Comparison of ENCODE assay signal across 40 cellular contexts in the genomic region with DNA sequence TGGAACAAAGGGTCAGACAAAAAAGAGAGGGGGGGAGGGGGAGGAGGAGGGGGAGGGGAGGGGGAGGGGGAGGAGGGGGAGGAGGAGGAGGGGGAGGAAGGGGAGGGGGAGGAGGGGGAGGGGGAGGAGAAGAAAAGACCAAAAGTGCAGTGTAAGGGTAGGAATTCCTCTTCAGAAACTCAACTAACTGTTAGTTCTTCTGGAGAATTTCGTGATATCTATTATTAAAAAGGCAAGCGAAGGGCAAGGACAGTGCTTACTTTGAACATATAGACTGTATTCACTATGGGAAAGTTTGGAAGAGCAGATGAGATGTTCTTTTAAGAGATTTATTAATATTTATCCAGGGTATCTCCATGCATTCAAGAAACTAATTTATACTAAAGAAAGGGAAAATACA.
"Had no signal": no experiment of that assay in that cellular context is flagged by ENCODE, and none has a peak within 500 bp of the region (broad histone marks: within the 10 kb centered on the region; RNA-seq: fewer than 3 reads in every experiment).

No MANE protein-coding gene starts in this region.

- H3K27me3 Mint-ChIP-seq: activated naive CD4-positive, alpha-beta T cell treated with anti-CD3 and anti-CD28 coated beads, Interleukin-2, amount 10 ng/mL, durations not matched to agents 7 days and 5 days; activated naive CD4-positive, alpha-beta T cell treated with anti-CD3 and anti-CD28 coated beads, Interleukin-2, amount 50 U/mL, for 24 hours; activated naive CD8-positive, alpha-beta T cell; activated naive CD8-positive, alpha-beta T cell treated with anti-CD3 and anti-CD28 coated beads for 36 hours; activated naive CD8-positive, alpha-beta T cell treated with anti-CD3 and anti-CD28 coated beads, Interleukin-2, amount 10 ng/mL, durations not matched to agents 7 days and 5 days; activated naive CD8-positive, alpha-beta T cell treated with anti-CD3 and anti-CD28 coated beads, Interleukin-2, amount 50 U/mL, for 24 hours; activated T-cell treated with anti-CD3 and anti-CD28 coated beads, Interleukin-2, amount 50 U/mL, for 24 hours; activated T-helper 17 cell treated with anti-CD3 and anti-CD28 coated beads, Interleukin-2, amount 50 U/mL, for 72 hours; brain; central memory CD8-positive, alpha-beta T cell had no signal

- H3K4me3 ChIP-seq: adrenal gland, ascending aorta, body of pancreas, breast epithelium, cardiac muscle cell had no signal

- DNase-seq: activated effector memory CD4-positive, alpha-beta T cell treated with anti-CD3 and anti-CD28 coated beads, Interleukin-2, amount 50 U/mL, for 16 hours; activated effector memory CD4-positive, alpha-beta T cell treated with Interleukin-2 at 50 U/mL for 16 hours; activated gamma-delta T cell; activated gamma-delta T cell treated with Interleukin-2 at 50 U/mL for 16 hours; activated naive CD4-positive, alpha-beta T cell; activated naive CD4-positive, alpha-beta T cell treated with anti-CD3 and anti-CD28 coated beads for 36 hours; activated naive CD4-positive, alpha-beta T cell treated with anti-CD3 and anti-CD28 coated beads, Interleukin-2, amount 10 ng/mL, durations not matched to agents 7 days and 5 days; activated naive CD4-positive, alpha-beta T cell treated with anti-CD3 and anti-CD28 coated beads, Interleukin-2, amount 50 U/mL, for 16 hours; activated naive CD4-positive, alpha-beta T cell treated with Interleukin-2 at 50 U/mL for 16 hours; activated naive CD8-positive, alpha-beta T cell treated with anti-CD3 and anti-CD28 coated beads for 36 hours; activated naive CD8-positive, alpha-beta T cell treated with anti-CD3 and anti-CD28 coated beads, Interleukin-2, amount 10 ng/mL, durations not matched to agents 7 days and 5 days; activated naive CD8-positive, alpha-beta T cell treated with anti-CD3 and anti-CD28 coated beads, Interleukin-2, amount 50 U/mL, for 24 hours; activated T-cell treated with anti-CD3 and anti-CD28 coated beads, Interleukin-2, amount 50 U/mL, for 24 hours; activated T-cell treated with anti-CD3 and anti-CD28 coated beads, Interleukin-2, amount 50 U/mL, for 4 hours; activated T-cell treated with anti-CD3 and anti-CD28 coated beads, Interleukin-2, amount 50 U/mL, for 48 hours; activated T-cell treated with anti-CD3 and anti-CD28 coated beads, Interleukin-2, amount 50 U/mL, for 72 hours; adrenal gland; amniotic stem cell; amygdala; anterior cingulate cortex; aorta; body of pancreas; brain microvascular endothelial cell; caudate nucleus; central memory CD4-positive, alpha-beta T cell; cerebellar nuclear complex had no signal

- H3K36me3 Mint-ChIP-seq: activated naive CD4-positive, alpha-beta T cell treated with anti-CD3 and anti-CD28 coated beads, Interleukin-2, amount 10 ng/mL, durations not matched to agents 7 days and 5 days; activated naive CD4-positive, alpha-beta T cell treated with anti-CD3 and anti-CD28 coated beads, Interleukin-2, amount 50 U/mL, for 24 hours; activated naive CD4-positive, alpha-beta T cell treated with anti-CD3 and anti-CD28 coated beads, Interleukin-2, amount 50 U/mL, for 72 hours; activated naive CD8-positive, alpha-beta T cell; activated naive CD8-positive, alpha-beta T cell treated with anti-CD3 and anti-CD28 coated beads for 36 hours; activated naive CD8-positive, alpha-beta T cell treated with anti-CD3 and anti-CD28 coated beads, Interleukin-2, amount 10 ng/mL, durations not matched to agents 7 days and 5 days; brain had no signal

- H3K4me1 Mint-ChIP-seq: activated naive CD4-positive, alpha-beta T cell treated with anti-CD3 and anti-CD28 coated beads, Interleukin-2, amount 10 ng/mL, durations not matched to agents 7 days and 5 days; activated naive CD4-positive, alpha-beta T cell treated with anti-CD3 and anti-CD28 coated beads, Interleukin-2, amount 50 U/mL, for 24 hours; activated naive CD8-positive, alpha-beta T cell treated with anti-CD3 and anti-CD28 coated beads for 36 hours; activated naive CD8-positive, alpha-beta T cell treated with anti-CD3 and anti-CD28 coated beads, Interleukin-2, amount 10 ng/mL, durations not matched to agents 7 days and 5 days; activated naive CD8-positive, alpha-beta T cell treated with anti-CD3 and anti-CD28 coated beads, Interleukin-2, amount 50 U/mL, for 24 hours; activated T-helper 17 cell treated with anti-CD3 and anti-CD28 coated beads, Interleukin-2, amount 50 U/mL, for 72 hours; brain; central memory CD8-positive, alpha-beta T cell had no signal

- H3K27ac ChIP-seq: adrenal gland, ascending aorta, body of pancreas, brain microvascular endothelial cell, breast epithelium, cardiac muscle cell had no signal

- H3K4me1 ChIP-seq: ascending aorta, body of pancreas, breast epithelium had no signal

- H3K27me3 ChIP-seq: adrenal gland, ascending aorta, body of pancreas, brain microvascular endothelial cell, breast epithelium had no signal

- H3K9me3 ChIP-seq: ascending aorta, body of pancreas, breast epithelium had no signal

- H3K36me3 ChIP-seq: adrenal gland, ascending aorta, breast epithelium, cardiac muscle cell had no signal

- H3K9me3 Mint-ChIP-seq: activated naive CD4-positive, alpha-beta T cell treated with anti-CD3 and anti-CD28 coated beads, Interleukin-2, amount 50 U/mL, for 72 hours; activated naive CD8-positive, alpha-beta T cell treated with anti-CD3 and anti-CD28 coated beads, Interleukin-2, amount 10 ng/mL, durations not matched to agents 7 days and 5 days; activated T-helper 1 cell treated with anti-CD3 and anti-CD28 coated beads, Interleukin-12 subunit alpha, Interleukin-12 subunit beta, Interleukin-2, Interleukin-4 antibody, amounts not matched to agents 30 ng/mL and 10 ng/mL and 1 ng/mL, durations not matched to agents 14 hours and 24 hours and 36 hours had no signal

- H3K27ac Mint-ChIP-seq: activated naive CD4-positive, alpha-beta T cell treated with anti-CD3 and anti-CD28 coated beads for 36 hours; activated naive CD4-positive, alpha-beta T cell treated with anti-CD3 and anti-CD28 coated beads, Interleukin-2, amount 10 ng/mL, durations not matched to agents 7 days and 5 days; activated naive CD4-positive, alpha-beta T cell treated with anti-CD3 and anti-CD28 coated beads, Interleukin-2, amount 50 U/mL, for 24 hours; activated naive CD4-positive, alpha-beta T cell treated with anti-CD3 and anti-CD28 coated beads, Interleukin-2, amount 50 U/mL, for 72 hours; activated naive CD8-positive, alpha-beta T cell; activated naive CD8-positive, alpha-beta T cell treated with anti-CD3 and anti-CD28 coated beads for 36 hours; activated naive CD8-positive, alpha-beta T cell treated with anti-CD3 and anti-CD28 coated beads, Interleukin-2, amount 10 ng/mL, durations not matched to agents 7 days and 5 days; activated naive CD8-positive, alpha-beta T cell treated with anti-CD3 and anti-CD28 coated beads, Interleukin-2, amount 50 U/mL, for 24 hours; activated T-cell treated with anti-CD3 and anti-CD28 coated beads, Interleukin-2, amount 50 U/mL, for 24 hours; activated T-cell treated with anti-CD3 and anti-CD28 coated beads, Interleukin-2, amount 50 U/mL, for 72 hours; activated T-helper 1 cell treated with anti-CD3 and anti-CD28 coated beads, Interleukin-12 subunit alpha, Interleukin-12 subunit beta, Interleukin-2, Interleukin-4 antibody, amounts not matched to agents 30 ng/mL and 10 ng/mL and 1 ng/mL, durations not matched to agents 14 hours and 24 hours and 36 hours; activated T-helper 17 cell treated with anti-CD3 and anti-CD28 coated beads, Interleukin-2, amount 50 U/mL, for 72 hours; activated T-helper 2 cell treated with anti-CD3 and anti-CD28 coated beads, Interferon-gamma antibody, Interleukin-2, Interleukin-4, amounts not matched to agents 10 μg/mL and 5 μg/mL and 100 μg/mL, durations not matched to agents 14 hours and 24 hours and 36 hours; brain had no signal

- ATAC-seq: activated naive CD4-positive, alpha-beta T cell treated with anti-CD3 and anti-CD28 coated beads, Interleukin-2, amount 50 U/mL, for 72 hours; activated naive CD8-positive, alpha-beta T cell treated with anti-CD3 and anti-CD28 coated beads, Interleukin-2, amount 50 U/mL, for 24 hours; activated T-cell treated with anti-CD3 and anti-CD28 coated beads, Interleukin-2, amount 50 U/mL, for 4 hours; activated T-cell treated with anti-CD3 and anti-CD28 coated beads, Interleukin-2, amount 50 U/mL, for 72 hours; activated T-helper 17 cell treated with anti-CD3 and anti-CD28 coated beads, Interleukin-2, amount 50 U/mL, for 72 hours; body of pancreas had no signal

- FAIRE-seq: astrocyte, bronchial epithelial cell, colon had no signal

- H3K4me3 Mint-ChIP-seq: activated naive CD4-positive, alpha-beta T cell treated with anti-CD3 and anti-CD28 coated beads for 36 hours; activated naive CD4-positive, alpha-beta T cell treated with anti-CD3 and anti-CD28 coated beads, Interleukin-2, amount 10 ng/mL, durations not matched to agents 7 days and 5 days; activated naive CD4-positive, alpha-beta T cell treated with anti-CD3 and anti-CD28 coated beads, Interleukin-2, amount 50 U/mL, for 24 hours; activated naive CD8-positive, alpha-beta T cell; activated naive CD8-positive, alpha-beta T cell treated with anti-CD3 and anti-CD28 coated beads for 36 hours; activated naive CD8-positive, alpha-beta T cell treated with anti-CD3 and anti-CD28 coated beads, Interleukin-2, amount 10 ng/mL, durations not matched to agents 7 days and 5 days; activated naive CD8-positive, alpha-beta T cell treated with anti-CD3 and anti-CD28 coated beads, Interleukin-2, amount 50 U/mL, for 24 hours; activated T-cell treated with anti-CD3 and anti-CD28 coated beads, Interleukin-2, amount 50 U/mL, for 24 hours; activated T-cell treated with anti-CD3 and anti-CD28 coated beads, Interleukin-2, amount 50 U/mL, for 4 hours; activated T-cell treated with anti-CD3 and anti-CD28 coated beads, Interleukin-2, amount 50 U/mL, for 72 hours; activated T-helper 1 cell treated with anti-CD3 and anti-CD28 coated beads, Interleukin-12 subunit alpha, Interleukin-12 subunit beta, Interleukin-2, Interleukin-4 antibody, amounts not matched to agents 30 ng/mL and 10 ng/mL and 1 ng/mL, durations not matched to agents 14 hours and 24 hours and 36 hours; activated T-helper 17 cell treated with anti-CD3 and anti-CD28 coated beads, Interleukin-2, amount 50 U/mL, for 72 hours; brain; central memory CD8-positive, alpha-beta T cell had no signal
